8 cellular contexts compared by ENCODE assay signal in genomic region chr14:67673451-67673850, GRCh38. TPM values are rescaled to one million over a fixed set of nuclear protein-coding genes. Genes with fewer than 3 reads are reported as not detected.
DNase-seq lines count a peak whose midpoint lies in the region; ATAC-seq, FAIRE-seq and TF ChIP-seq lines count a peak whose summit lies in the region.

No MANE protein-coding gene starts in this region.

- CTCF ChIA-PET in HCT116 (lab: Charles Lee) (interaction anchor here (2.2 kb wide), 1 partner anchor 32 kb away, joined by 8 read pairs; no protein-coding TSS in a partner anchor), activated B cell treated with CpG ODN at 0.5 μM for 24 hours (lab: Charles Lee) (interaction anchor here (0.9 to 1.1 kb wide), 2 partner anchors 17 to 89 kb away, joined by 3 to 4 read pairs; no protein-coding TSS in a partner anchor)

- H3K9ac ChIP-seq in HCT116 (ENCODE audit: low read length) = peak overlapping the region; percentile 80

- peak overlapping the region; percentile 76 for H3K27ac Mint-ChIP-seq in activated B cell treated with CpG ODN at 0.5 μM for 24 hours

- H3K36me3 ChIP-seq in HCT116 (ENCODE audit: control insufficient read depth in 1 of 2, insufficient read depth in 2 of 2, low read length in 2 of 2) = peaks cover 9 to 10% of the 10 kb centered on the region in 2 experiments; a peak in 2 of 4 replicates
- H3K36me3 ChIP-seq in hepatocyte (replicated peaks; ENCODE audit: insufficient read depth, low read depth) = peaks cover 3% of the 10 kb centered on the region
- peaks cover 2 to 4% of the 10 kb centered on the region in 2 donors for H3K36me3 ChIP-seq in small intestine (ENCODE audit: control insufficient read depth in 2 of 2, insufficient read depth in 2 of 2, low read length in 2 of 2)

- H3K4me1 ChIP-seq in HCT116 (ENCODE audit: control insufficient read depth in 1 of 2, insufficient read depth in 2 of 2, low read length in 2 of 2) (peaks cover 4 to 19% of the 10 kb centered on the region in 2 experiments), hepatocyte (ENCODE audit: insufficient read depth) (peaks cover 11% of the 10 kb centered on the region), small intestine (ENCODE audit: control insufficient read depth in 2 of 2, insufficient read depth in 1 of 2, low read depth in 1 of 2, low read length in 1 of 2) (peaks cover 0 to 3% of the 10 kb centered on the region in 2 donors)

- in situ Hi-C loops in GM13977 (cut with MboI; ENCODE audit: low pct_unique_long_range_greater_than_20kb, low sequenced_read_pairs, unreplicated experiment) = no loop called here

- no peak for ATAC-seq in HCT116
- no peak for ATAC-seq in activated B cell treated with CpG ODN at 0.5 μM for 24 hours (ENCODE audit: low read depth)
- no peak for ATAC-seq in sciatic nerve

- TSS peak; percentile 52 for BruUV-seq in HCT116 (replicated peaks; lab: Mats Ljungman, UMichigan)

- H3K9me3 ChIP-seq in HCT116 (ENCODE audit: control insufficient read depth in 1 of 2, insufficient read depth in 1 of 2, low read depth in 1 of 2, low read length in 2 of 2) (no peaks in the 10 kb centered on the region), hepatocyte (ENCODE audit: low read depth) (no peaks in the 10 kb centered on the region), small intestine (ENCODE audit: control insufficient read depth, low read depth) (no peaks in the 10 kb centered on the region)

- H3K9me2 ChIP-seq in HCT116 (ENCODE audit: insufficient read depth) (no peaks in the 10 kb centered on the region), hepatocyte (replicated peaks; ENCODE audit: insufficient read depth) (no peaks in the 10 kb centered on the region)

- no peaks in the 10 kb centered on the region for H3K9me3 Mint-ChIP-seq in activated B cell treated with CpG ODN at 0.5 μM for 24 hours

- POLR2A ChIA-PET in HCT116 (lab: Charles Lee) = no interaction called here
- POLR2A ChIA-PET in activated B cell treated with CpG ODN at 0.5 μM for 24 hours (lab: Charles Lee) = interaction anchor here (0.6 to 2.6 kb wide), 5 partner anchors 21 to 143 kb away, joined by 3 to 21 read pairs (median 7); partner anchors contain the start of genes ARG2, PIGH, RDH11 and ZFYVE26

- intact Hi-C loops in HCT116 (cut with micrococcal nuclease) (no loop called here), activated B cell treated with CpG ODN at 0.5 μM for 24 hours (cut with micrococcal nuclease) (no loop called here), sciatic nerve (cut with DNase I) (no loop called here)

- no peak for TF ChIP-seq CTCF in HCT116 (IDR thresholded peaks at IDR 0.05 in 2 of 3, conservative IDR thresholded peaks at IDR 0.05 in 1 of 3; ENCODE audit: borderline replicate concordance in 1 of 3, insufficient read depth in 1 of 3, low read depth in 2 of 3, low read length in 2 of 3)
- no peak for TF ChIP-seq CTCF in activated B cell treated with CpG ODN at 0.5 μM for 24 hours (IDR thresholded peaks at IDR 0.05)
- no peak for TF ChIP-seq CTCF in hepatocyte (IDR thresholded peaks at IDR 0.05; ENCODE audit: poor library complexity)
- no peak for TF ChIP-seq CTCF in GM13977 (IDR thresholded peaks at IDR 0.05; ENCODE audit: extremely low read depth, insufficient read depth, missing control alignments)

- no peak for TF ChIP-seq RAD21 in HCT116 (IDR thresholded peaks at IDR 0.05; ENCODE audit: low read depth)

- H3K4me2 ChIP-seq in HCT116 (ENCODE audit: low read length) = peak overlapping the region; percentile 83
- peak overlapping the region; percentile 90 for H3K4me2 ChIP-seq in hepatocyte

- DNase-seq in HCT116 (ENCODE audit: low read depth, low spot score) = no peak
- no peak for DNase-seq in activated B cell treated with CpG ODN at 0.5 μM for 24 hours
- DNase-seq in hepatocyte (ENCODE audit: low spot score) = no peak
- no peak for DNase-seq in small intestine
- no peak for DNase-seq in sciatic nerve (ENCODE audit: low spot score)
- no peak for DNase-seq in NCI-H345 treated with DMSO at 0.1 percent for 48 hours (lab: John Stamatoyannopoulos, UW; ENCODE audit: unreplicated experiment)
- no peak for DNase-seq in GM13977 (ENCODE audit: low spot score)
- no peak for DNase-seq in NCI-H1694 treated with DMSO at 0.1 percent for 48 hours (lab: John Stamatoyannopoulos, UW)

- peaks cover 13% of the 10 kb centered on the region for H3K36me3 Mint-ChIP-seq in activated B cell treated with CpG ODN at 0.5 μM for 24 hours (ENCODE audit: low read depth)

- H4K20me1 ChIP-seq in HCT116 (ENCODE audit: insufficient read depth) (no peaks in the 10 kb centered on the region), hepatocyte (ENCODE audit: insufficient read depth, poor library complexity, severe bottlenecking) (peaks cover 17% of the 10 kb centered on the region)

- H3K27me3 ChIP-seq in HCT116 (ENCODE audit: insufficient read depth, low read length) (no peaks in the 10 kb centered on the region), hepatocyte (no peaks in the 10 kb centered on the region), small intestine (ENCODE audit: control insufficient read depth in 2 of 2, insufficient read depth in 2 of 2, low read length in 2 of 2) (no peaks in the 10 kb centered on the region)

- H3K4me1 Mint-ChIP-seq in activated B cell treated with CpG ODN at 0.5 μM for 24 hours = peaks cover 48% of the 10 kb centered on the region

- peaks cover 52% of the 10 kb centered on the region for H3K79me2 ChIP-seq in HCT116 (ENCODE audit: insufficient read depth, low read length)
- peaks cover 65% of the 10 kb centered on the region for H3K79me2 ChIP-seq in hepatocyte

- 55% methylated on average over 5 of the region's 5 CpGs for WGBS in hepatocyte (ENCODE audit: low lambda C conversion rate, missing lambda C conversion rate)
- WGBS in small intestine, 3 donors = 24 to 37% (median 27%) methylated on average over 5 of the region's 5 CpGs

- H3K4me3 ChIP-seq in HCT116 (replicated peaks in 1 of 2; ENCODE audit: low read depth in 1 of 2, low read length in 2 of 2) = peak overlapping the region; percentile 68 to 80
- peak overlapping the region; percentile 77 for H3K4me3 ChIP-seq in hepatocyte
- H3K4me3 ChIP-seq in small intestine (ENCODE audit: low read depth in 1 of 2, low read length in 2 of 2) = peak overlapping the region; percentile 90 to 96

- no peak for TF ChIP-seq POLR2A in HCT116 (IDR thresholded peaks at IDR 0.05; ENCODE audit: borderline replicate concordance, extremely low read depth, insufficient read depth, insufficient read length)

- RAD21 ChIA-PET in HCT116 (lab: Charles Lee; ENCODE audit: low non-redundant PET in 1 of 2, low total read pairs in 2 of 2, uncharacterized antibody in 2 of 2, unreplicated experiment in 2 of 2) = interaction anchor here in 1 of 2 experiments (1.5 kb wide), 1 partner anchor 31 kb away, joined by 3 read pairs; no protein-coding TSS in a partner anchor

- no peak overlapping the region for H3K27ac ChIP-seq in HCT116 (ENCODE audit: low read depth, low read length)
- H3K27ac ChIP-seq in hepatocyte = peak overlapping the region; percentile 99
- no peak overlapping the region for H3K27ac ChIP-seq in small intestine (ENCODE audit: low read depth in 1 of 2, low read length in 1 of 2)

- H2AFZ ChIP-seq in HCT116 (ENCODE audit: low read depth, low read length, poor library complexity, severe bottlenecking) (no peak overlapping the region), hepatocyte (peak overlapping the region; percentile 5)

- FAIRE-seq in small intestine (lab: Jason Lieb, UNC) = no peak

- H3K4me3 Mint-ChIP-seq in activated B cell treated with CpG ODN at 0.5 μM for 24 hours = peak overlapping the region; percentile 89

- H3K27me3 Mint-ChIP-seq in activated B cell treated with CpG ODN at 0.5 μM for 24 hours = no peaks in the 10 kb centered on the region

TF ChIP-seq in HCT116, 20 proteins besides CTCF, POLR2A, EP300 and RAD21 (continues in another document):
- TF ChIP-seq ZFX (IDR thresholded peaks at IDR 0.05) (no peak), JUND (IDR thresholded peaks at IDR 0.05) (no peak), CEBPB (IDR thresholded peaks at IDR 0.05; ENCODE audit: low read depth) (no peak), YY1 (IDR thresholded peaks at IDR 0.05; ENCODE audit: extremely low read depth, insufficient replicate concordance, low read depth, low read length) (no peak), EGR1 (IDR thresholded peaks at IDR 0.05; ENCODE audit: low read depth) (no peak), ELF1 (IDR thresholded peaks at IDR 0.05; ENCODE audit: borderline replicate concordance, low read depth) (no peak), FOSL1 (IDR thresholded peaks at IDR 0.05; ENCODE audit: low read depth) (no peak), SRF (IDR thresholded peaks at IDR 0.05; ENCODE audit: low read depth) (no peak), MAX (IDR thresholded peaks at IDR 0.05) (no peak), ZNF274 (IDR thresholded peaks at IDR 0.05; ENCODE audit: low read depth, low read length) (no peak), SIN3A (IDR thresholded peaks at IDR 0.05; ENCODE audit: low read depth) (no peak), SP1 (IDR thresholded peaks at IDR 0.05; ENCODE audit: low read depth) (no peak), CBX3 (IDR thresholded peaks at IDR 0.05; ENCODE audit: low read depth) (no peak)

RNA-seq across cellular contexts. Expression of gene VTI1B, which starts 1.0 kb away (rescaled TPM):
- total RNA-seq in HCT116 (2021; ENCODE audit: unreplicated experiment) (86.3 TPM), activated B cell treated with CpG ODN at 0.5 μM for 24 hours (76.3 and 78.9 TPM in 2 replicates), hepatocyte (49.2 and 55.0 TPM in 2 replicates), sciatic nerve (111 TPM)
- polyA plus RNA-seq in HCT116 (2012) = 52.4 and 59.3 TPM in 2 replicates
- polyA plus RNA-seq in hepatocyte (87.5 and 115 TPM in 2 replicates), small intestine (10 to 100 TPM; 58.4 to 94.6 (median 80.8) TPM)

RNA-seq across cellular contexts. Expression of gene RDH11, which starts 22.1 kb away (rescaled TPM):
- total RNA-seq in HCT116 (2021; ENCODE audit: unreplicated experiment) = 54.6 TPM
- 57.1 and 70.0 TPM in 2 replicates for polyA plus RNA-seq in HCT116 (2012)
- 33.0 and 34.7 TPM in 2 replicates for total RNA-seq in activated B cell treated with CpG ODN at 0.5 μM for 24 hours
- total RNA-seq in hepatocyte = 148 and 161 TPM in 2 replicates
- polyA plus RNA-seq in hepatocyte = 164 and 173 TPM in 2 replicates
- 10 to 100 TPM in 1 of 3 donors, 1 to 10 TPM in 2; 5.9 to 63.8 (median 9.4) TPM for polyA plus RNA-seq in small intestine
- total RNA-seq in sciatic nerve = 46.1 TPM

RNA-seq across cellular contexts. Expression of gene RDH12, which starts 28.2 kb away (rescaled TPM):
- total RNA-seq in HCT116 (2021; ENCODE audit: unreplicated experiment) (0.27 TPM), activated B cell treated with CpG ODN at 0.5 μM for 24 hours (not detected in 2 replicates), hepatocyte (1.1 and 1.5 TPM in 2 replicates), sciatic nerve (not detected)
- 0.40 and 0.64 TPM in 2 replicates for polyA plus RNA-seq in HCT116 (2012)
- polyA plus RNA-seq in hepatocyte (0.85 and 1.7 TPM in 2 replicates), small intestine (1 to 10 TPM in 1 of 3 donors, not detected in 2; 1.4 TPM)

RNA-seq across cellular contexts. Expression of gene ARG2, which starts 53.7 kb away (rescaled TPM):
- total RNA-seq in HCT116 (2021; ENCODE audit: unreplicated experiment) = 7.0 TPM
- polyA plus RNA-seq in HCT116 (2012) = 16.1 and 17.3 TPM in 2 replicates
- 0.40 and 0.46 TPM in 2 replicates for total RNA-seq in activated B cell treated with CpG ODN at 0.5 μM for 24 hours
- total RNA-seq in hepatocyte = 22.3 and 35.0 TPM in 2 replicates
- 29.0 and 33.3 TPM in 2 replicates for polyA plus RNA-seq in hepatocyte
- 10 to 100 TPM; 16.2 to 56.1 (median 29.5) TPM for polyA plus RNA-seq in small intestine
- total RNA-seq in sciatic nerve = 2.8 TPM
